Comparison of ENCODE assay signal across 8 cellular contexts in the genomic region with DNA sequence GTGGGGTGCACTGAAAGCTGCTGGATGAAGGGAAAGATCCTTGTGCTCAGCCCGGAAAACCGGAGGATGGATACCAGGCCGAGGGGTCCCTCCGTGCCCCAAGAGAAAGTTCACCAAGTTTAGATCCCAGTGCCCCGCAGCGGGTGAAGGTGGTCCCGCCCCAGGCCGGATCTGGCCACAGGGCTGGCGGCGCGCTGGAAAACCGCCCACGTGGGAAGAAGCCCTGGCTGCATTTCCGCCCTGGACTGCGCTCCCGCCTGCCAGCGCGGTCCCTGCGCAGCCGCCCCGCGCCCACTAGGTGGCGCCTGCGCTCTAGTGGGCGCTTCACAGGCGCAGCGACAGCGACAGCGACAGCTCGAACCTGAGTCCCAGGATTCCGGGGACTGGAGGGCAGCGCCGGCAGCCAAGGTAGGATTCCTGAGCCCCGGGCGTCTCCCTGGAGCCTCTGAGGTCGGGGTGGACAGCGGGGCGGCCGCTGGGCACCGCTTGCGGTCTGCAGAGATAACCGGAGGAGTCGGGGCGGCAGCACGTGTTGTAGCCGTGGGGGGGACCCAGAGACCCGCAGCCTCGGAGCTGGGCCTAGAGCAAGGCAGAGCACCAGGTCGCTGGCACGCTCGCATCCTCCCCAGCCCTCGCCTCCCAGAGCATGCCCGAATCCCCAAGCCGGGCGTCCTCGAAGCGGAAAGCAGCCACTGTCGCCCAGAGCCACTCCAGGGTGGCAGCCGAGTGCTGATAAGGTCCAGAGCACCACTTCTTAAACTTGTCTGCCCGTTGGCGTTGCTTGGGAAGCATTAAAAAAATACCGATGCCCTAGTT. TPM values are rescaled to one million over a fixed set of nuclear protein-coding genes. Genes with fewer than 3 reads are reported as not detected.
A peak's percentile ranks its signal among the peaks of the same experiment; 100 is the strongest.
DNase-seq lines count a peak whose midpoint lies in the region; ATAC-seq, FAIRE-seq and TF ChIP-seq lines count a peak whose summit lies in the region.

A gene with protein sequence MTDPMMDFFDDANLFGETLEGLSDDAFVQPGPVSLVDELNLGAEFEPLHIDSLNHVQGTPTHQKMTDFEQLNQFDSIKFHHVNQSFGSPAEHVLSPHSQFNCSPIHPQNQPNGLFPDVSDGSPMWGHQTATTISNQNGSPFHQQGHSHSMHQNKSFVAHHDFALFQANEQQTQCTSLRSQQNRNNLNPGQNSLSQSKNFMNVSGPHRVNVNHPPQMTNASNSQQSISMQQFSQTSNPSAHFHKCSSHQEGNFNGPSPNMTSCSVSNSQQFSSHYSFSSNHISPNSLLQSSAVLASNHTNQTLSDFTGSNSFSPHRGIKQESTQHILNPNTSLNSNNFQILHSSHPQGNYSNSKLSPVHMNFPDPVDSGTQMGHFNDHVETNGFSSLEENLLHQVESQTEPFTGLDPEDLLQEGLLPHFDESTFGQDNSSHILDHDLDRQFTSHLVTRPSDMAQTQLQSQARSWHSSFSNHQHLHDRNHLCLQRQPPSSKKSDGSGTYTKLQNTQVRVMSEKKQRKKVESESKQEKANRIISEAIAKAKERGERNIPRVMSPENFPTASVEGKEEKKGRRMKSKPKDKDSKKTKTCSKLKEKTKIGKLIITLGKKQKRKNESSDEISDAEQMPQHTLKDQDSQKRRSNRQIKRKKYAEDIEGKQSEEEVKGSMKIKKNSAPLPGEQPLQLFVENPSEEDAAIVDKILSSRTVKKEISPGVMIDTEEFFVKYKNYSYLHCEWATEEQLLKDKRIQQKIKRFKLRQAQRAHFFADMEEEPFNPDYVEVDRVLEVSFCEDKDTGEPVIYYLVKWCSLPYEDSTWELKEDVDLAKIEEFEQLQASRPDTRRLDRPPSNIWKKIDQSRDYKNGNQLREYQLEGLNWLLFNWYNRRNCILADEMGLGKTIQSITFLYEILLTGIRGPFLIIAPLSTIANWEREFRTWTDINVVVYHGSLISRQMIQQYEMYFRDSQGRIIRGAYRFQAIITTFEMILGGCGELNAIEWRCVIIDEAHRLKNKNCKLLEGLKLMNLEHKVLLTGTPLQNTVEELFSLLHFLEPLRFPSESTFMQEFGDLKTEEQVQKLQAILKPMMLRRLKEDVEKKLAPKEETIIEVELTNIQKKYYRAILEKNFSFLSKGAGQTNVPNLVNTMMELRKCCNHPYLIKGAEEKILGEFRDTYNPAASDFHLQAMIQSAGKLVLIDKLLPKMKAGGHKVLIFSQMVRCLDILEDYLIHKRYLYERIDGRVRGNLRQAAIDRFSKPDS (N-terminal part only) (plus strand): TSS at position 322 of the 816 bp plus-strand sequence. CDS start 101,099 bp downstream, outside the sequence.

- intact Hi-C loops in endothelial cell of umbilical vein (cut with micrococcal nuclease) = loop anchor here (1.0 to 10.0 kb wide), 9 partner anchors 36 to 450 kb away; a partner anchor contains a TSS

- H3K9me3 ChIP-seq in OCI-LY3 (ENCODE audit: insufficient read depth, low read length) = no peaks in the 10 kb centered on the region
- H3K9me3 ChIP-seq in endothelial cell of umbilical vein (replicated peaks; ENCODE audit: control insufficient read depth, insufficient read depth, low read length) = no peaks in the 10 kb centered on the region

- H3K79me2 ChIP-seq in OCI-LY3 (ENCODE audit: low read length) (peaks cover 50% of the 10 kb centered on the region), endothelial cell of umbilical vein (ENCODE audit: control insufficient read depth, insufficient read depth, low read length) (peaks cover 9% of the 10 kb centered on the region)

- DNase-seq in D721Med (ENCODE audit: insufficient read length, low spot score) (peak; percentile 49), HuH-7 (ENCODE audit: low spot score) (peak; percentile 80), endothelial cell of umbilical vein (ENCODE audit: low read depth, low spot score) (peak; percentile 87), middle frontal gyrus (ENCODE audit: extremely low spot score, low spot score) (peak; percentile 85)
- peak; percentile 89 for DNase-seq in activated CD8-positive, alpha-beta memory T cell treated with anti-CD3 and anti-CD28 coated beads, Interleukin-2, amount 50 U/mL, for 48 hours
- DNase-seq in stimulated activated CD8-positive, alpha-beta memory T cell treated with anti-CD3 and anti-CD28 coated beads, Interleukin-2, amount 100 ng/mL, for 48 hours (ENCODE audit: low read depth in 2 of 2) = peak; percentile 51 to 61

- peak; percentile 54 for TF ChIP-seq POLR2A in endothelial cell of umbilical vein (IDR thresholded peaks at IDR 0.05; ENCODE audit: low read depth, low read length)

- peak; percentile 73 for ATAC-seq in GM21447 (IDR thresholded peaks at IDR 0.05; ENCODE audit: unreplicated experiment)

- H3K4me3 ChIP-seq in OCI-LY3 (ENCODE audit: low read length) (peak within 1 kb of the TSS; percentile 85), endothelial cell of umbilical vein (replicated peaks in 1 of 3; ENCODE audit: insufficient read depth in 1 of 3, low read depth in 1 of 3, low read length in 3 of 3) (peak within 1 kb of the TSS; percentile 47 to 75 (median 57))

- peak within 1 kb of the TSS; percentile 96 for H2AFZ ChIP-seq in OCI-LY3 (ENCODE audit: low read depth, low read length)
- H2AFZ ChIP-seq in endothelial cell of umbilical vein (ENCODE audit: low read depth, low read length) = peak within 1 kb of the TSS; percentile 87

- POLR2A ChIA-PET in endothelial cell of umbilical vein (lab: Charles Lee) = interaction anchor here (0.6 to 3.2 kb wide), 4 partner anchors 36 to 48 kb away, joined by 3 to 11 read pairs (median 4); no protein-coding TSS in a partner anchor

- H3K9me1 ChIP-seq in endothelial cell of umbilical vein (replicated peaks; ENCODE audit: control insufficient read depth, extremely low read depth, insufficient read depth, low read length) = no peaks in the 10 kb centered on the region

- FAIRE-seq in D721Med (lab: Jason Lieb, UNC) (no peak), endothelial cell of umbilical vein (lab: Jason Lieb, UNC) (peak; percentile 90)

- H3K27ac ChIP-seq in OCI-LY3 (ENCODE audit: low read length) (peak within 1 kb of the TSS; percentile 81), endothelial cell of umbilical vein (ENCODE audit: insufficient read depth, low read depth, low read length) (peak within 1 kb of the TSS; percentile 75)

- H3K4me1 ChIP-seq in OCI-LY3 (ENCODE audit: low read length) (peaks cover 51% of the 10 kb centered on the region), endothelial cell of umbilical vein (ENCODE audit: control insufficient read depth, extremely low read depth, insufficient read depth, low read length) (peaks cover 26% of the 10 kb centered on the region)

- H3K9ac ChIP-seq in OCI-LY3 (ENCODE audit: low read length) (peak within 1 kb of the TSS; percentile 92), endothelial cell of umbilical vein (replicated peaks; ENCODE audit: extremely low read depth, insufficient read depth, low read length) (peak within 1 kb of the TSS; percentile 62)

- no peaks in the 10 kb centered on the region for H3K27me3 ChIP-seq in OCI-LY3 (ENCODE audit: low read depth, low read length)
- no peaks in the 10 kb centered on the region for H3K27me3 ChIP-seq in endothelial cell of umbilical vein (ENCODE audit: control insufficient read depth in 2 of 2, insufficient read depth in 2 of 2, low read length in 2 of 2)

- peaks cover 5% of the 10 kb centered on the region for H3K36me3 ChIP-seq in OCI-LY3 (replicated peaks; ENCODE audit: low read depth, low read length)
- no peaks in the 10 kb centered on the region for H3K36me3 ChIP-seq in endothelial cell of umbilical vein (ENCODE audit: control insufficient read depth in 2 of 2, extremely low read depth in 1 of 2, insufficient read depth in 2 of 2, low read length in 2 of 2)

- CTCF ChIA-PET in endothelial cell of umbilical vein (lab: Charles Lee) = interaction anchor here (0.6 to 5.6 kb wide), 36 partner anchors 17 to 235 kb away, joined by 3 to 62 read pairs (median 6); no protein-coding TSS in a partner anchor

- H4K20me1 ChIP-seq in OCI-LY3 (ENCODE audit: insufficient read depth, low read length) (no peaks in the 10 kb centered on the region), endothelial cell of umbilical vein (replicated peaks; ENCODE audit: control insufficient read depth, extremely low read depth, insufficient read depth, low read length) (no peaks in the 10 kb centered on the region)

- peak; percentile 87 for TF ChIP-seq CTCF in D721Med (IDR thresholded peaks at IDR 0.05; ENCODE audit: insufficient read depth, missing control alignments)
- TF ChIP-seq CTCF in OCI-LY3 (IDR thresholded peaks at IDR 0.05; ENCODE audit: low read depth, low read length) = peak; percentile 94
- TF ChIP-seq CTCF in endothelial cell of umbilical vein (IDR thresholded peaks at IDR 0.05; ENCODE audit: extremely low read depth in 1 of 2, insufficient read depth in 1 of 2, low read depth in 1 of 2, low read length in 2 of 2) = peak; percentile 99

- dilution Hi-C loops in endothelial cell of umbilical vein (cut with MboI; ENCODE audit: extremely low pct_ligation_motif_present, low sequenced_read_pairs) = no loop called here

- no TSS peak for BruUV-seq in endothelial cell of umbilical vein (replicated peaks; lab: Mats Ljungman, UMichigan)

- H3K4me2 ChIP-seq in OCI-LY3 (ENCODE audit: low read length) = peak within 1 kb of the TSS; percentile 87
- H3K4me2 ChIP-seq in endothelial cell of umbilical vein (ENCODE audit: insufficient read depth, low read length) = peak within 1 kb of the TSS; percentile 96

TF ChIP-seq in endothelial cell of umbilical vein, 7 proteins besides CTCF, POLR2A, EP300 and RAD21:
- TF ChIP-seq POLR2AphosphoS5 (IDR thresholded peaks at IDR 0.05; ENCODE audit: insufficient read depth, low read depth, low read length) = peak; percentile 92
- TF ChIP-seq MYC (IDR thresholded peaks at IDR 0.05; ENCODE audit: low read depth, low read length) = peak; percentile 80
- TF ChIP-seq, protein P1, sequence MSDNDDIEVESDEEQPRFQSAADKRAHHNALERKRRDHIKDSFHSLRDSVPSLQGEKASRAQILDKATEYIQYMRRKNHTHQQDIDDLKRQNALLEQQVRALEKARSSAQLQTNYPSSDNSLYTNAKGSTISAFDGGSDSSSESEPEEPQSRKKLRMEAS (IDR thresholded peaks at IDR 0.05; ENCODE audit: insufficient read depth, insufficient read length) = peak; percentile 80
- no peak for TF ChIP-seq EZH2 (IDR thresholded peaks at IDR 0.05; ENCODE audit: borderline replicate concordance, low read depth, low read length, severe bottlenecking)

RNA-seq across cellular contexts. Expression of the gene that starts here (rescaled TPM):
- total RNA-seq in endothelial cell of umbilical vein = 59.2 and 62.1 TPM in 2 replicates
- polyA plus RNA-seq in endothelial cell of umbilical vein = 8.6 and 9.9 TPM in 2 replicates
- 10.7 and 11.8 TPM in 2 replicates for polyA plus RNA-seq in endothelial cell of umbilical vein (2011; cell fraction: cytosol; rRNA removed)
- 54.6 and 64.1 TPM in 2 replicates for polyA plus RNA-seq in endothelial cell of umbilical vein (2011; cell fraction: nucleus; rRNA removed)
- 21.5 and 28.0 TPM in 2 replicates for polyA plus RNA-seq in endothelial cell of umbilical vein (2012)
- 96.2 and 101 TPM in 2 replicates for polyA minus RNA-seq in endothelial cell of umbilical vein
- 18.7 TPM for polyA minus RNA-seq in endothelial cell of umbilical vein (2011; cell fraction: cytosol; rRNA and poly(A)+ RNA removed)
- polyA minus RNA-seq in endothelial cell of umbilical vein (2011; cell fraction: nucleus; rRNA and poly(A)+ RNA removed) = 134 and 216 TPM in 2 replicates

Comparison
In these comparisons a context has a peak if more than half of its experiments do, and no peak if none do; other contexts are left out.
1. Peak in every context shown above with its lines: DNase-seq, ATAC-seq, H3K4me3 ChIP-seq and H3K27ac ChIP-seq.